28 cellular contexts compared by ENCODE assay signal in the genomic region with DNA sequence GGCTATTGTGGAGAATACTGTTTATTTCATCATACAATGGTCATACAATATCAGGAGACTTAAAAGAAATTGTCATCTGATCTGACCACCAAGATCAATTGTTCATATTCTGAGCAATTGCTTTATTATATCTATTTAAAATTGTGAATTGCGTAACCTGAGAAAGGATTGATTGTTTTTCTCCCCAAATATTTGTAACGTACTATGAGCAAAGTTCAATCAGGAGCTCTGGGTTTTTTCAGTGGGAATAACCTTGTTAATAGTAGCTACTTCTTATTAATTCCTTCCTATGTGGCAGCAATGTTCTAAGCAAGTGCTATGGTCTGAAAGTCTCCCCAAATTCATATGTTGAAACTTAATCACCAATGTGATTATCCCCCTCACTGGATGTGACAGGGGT.
"Had no signal": no experiment of that assay in that cellular context is flagged by ENCODE, and none has a peak within 500 bp of the region (broad histone marks: within the 10 kb centered on the region; RNA-seq: fewer than 3 reads in every experiment).

No MANE protein-coding gene starts in this region.

- H3K4me3 ChIP-seq: colonic mucosa, coronary artery, dorsolateral prefrontal cortex, esophagus muscularis mucosa, esophagus squamous epithelium, gastrocnemius medialis, gastroesophageal sphincter, heart left ventricle, heart right ventricle had no signal

- H3K27ac ChIP-seq: colonic mucosa, coronary artery, dorsolateral prefrontal cortex, epithelial cell of prostate, esophagus muscularis mucosa, esophagus squamous epithelium, foreskin keratinocyte, gastrocnemius medialis, gastroesophageal sphincter, heart left ventricle, heart right ventricle had no signal

- H3K36me3 ChIP-seq: colonic mucosa, esophagus muscularis mucosa, esophagus squamous epithelium, gastrocnemius medialis, gastroesophageal sphincter, heart left ventricle, heart right ventricle had no signal

- H3K4me1 ChIP-seq: colonic mucosa, esophagus muscularis mucosa, esophagus squamous epithelium, foreskin keratinocyte, gastrocnemius medialis, gastroesophageal sphincter, heart left ventricle, heart right ventricle had no signal

- H3K9me3 ChIP-seq: colonic mucosa, esophagus squamous epithelium, gastrocnemius medialis had no signal

- DNase-seq: colonic mucosa; cortex of kidney; dermis blood vessel endothelial cell; dorsolateral prefrontal cortex; effector CD4-positive, alpha-beta T cell; effector CD8-positive, alpha-beta T cell; effector memory CD4-positive, alpha-beta T cell; effector memory CD8-positive, alpha-beta T cell; endodermal cell; erythroblast; esophagus squamous epithelium; foreskin fibroblast; foreskin keratinocyte; foreskin melanocyte; gastrocnemius medialis; glutamatergic neuron; head of caudate nucleus; heart left ventricle; heart right ventricle had no signal

- FAIRE-seq: colon, endometrium, endothelial cell of umbilical vein, frontal cortex had no signal

- H3K27me3 ChIP-seq: colonic mucosa, esophagus muscularis mucosa, esophagus squamous epithelium, foreskin keratinocyte, gastrocnemius medialis, gastroesophageal sphincter, heart left ventricle, heart right ventricle had no signal

- ATAC-seq: effector memory CD8-positive, alpha-beta T cell; esophagus mucosa; foreskin keratinocyte; gastrocnemius medialis; gastroesophageal sphincter; heart left ventricle; heart right ventricle had no signal
